ENCODE assay signal across 1 cellular context in the genomic region with DNA sequence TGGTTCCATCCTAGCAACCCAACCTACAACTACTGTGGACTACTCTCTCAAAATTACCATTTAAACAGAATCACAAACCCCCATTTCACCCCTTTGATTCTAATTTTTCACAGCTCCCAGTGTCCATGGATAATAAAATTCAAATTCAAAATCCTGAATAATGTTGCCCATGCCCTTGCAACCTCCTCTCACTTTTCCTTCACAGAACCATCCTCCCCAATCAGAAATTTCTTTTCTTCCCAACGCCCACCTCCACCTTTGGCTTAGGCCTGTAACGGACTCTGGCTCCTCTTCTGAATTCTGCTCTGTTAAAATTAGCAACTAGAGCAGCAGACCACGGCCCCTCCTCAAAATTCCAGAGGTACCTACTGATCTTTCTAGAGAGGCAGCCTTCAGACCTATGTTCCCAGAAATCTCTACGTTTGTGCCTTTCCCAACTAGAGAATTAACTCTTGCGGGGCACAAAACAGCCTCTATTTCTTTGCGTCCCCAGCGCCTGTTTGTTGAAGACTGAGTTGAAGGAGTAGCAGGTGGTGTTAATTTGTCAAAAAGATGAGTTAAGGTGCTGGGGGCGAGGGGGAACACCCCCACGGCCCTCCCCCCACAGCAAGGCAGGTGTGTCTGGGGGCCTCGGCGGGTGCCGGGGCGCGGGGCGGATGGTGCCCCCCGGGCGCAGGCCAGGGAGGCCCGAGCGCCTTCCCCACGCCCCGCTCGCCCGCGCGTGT.
TF ChIP-seq lines count a peak whose summit lies in the region.

No MANE protein-coding gene starts in this region.

TF ChIP-seq in IMR-90, 13 proteins besides CTCF, POLR2A, EP300 and RAD21:
- TF ChIP-seq, protein P1, sequence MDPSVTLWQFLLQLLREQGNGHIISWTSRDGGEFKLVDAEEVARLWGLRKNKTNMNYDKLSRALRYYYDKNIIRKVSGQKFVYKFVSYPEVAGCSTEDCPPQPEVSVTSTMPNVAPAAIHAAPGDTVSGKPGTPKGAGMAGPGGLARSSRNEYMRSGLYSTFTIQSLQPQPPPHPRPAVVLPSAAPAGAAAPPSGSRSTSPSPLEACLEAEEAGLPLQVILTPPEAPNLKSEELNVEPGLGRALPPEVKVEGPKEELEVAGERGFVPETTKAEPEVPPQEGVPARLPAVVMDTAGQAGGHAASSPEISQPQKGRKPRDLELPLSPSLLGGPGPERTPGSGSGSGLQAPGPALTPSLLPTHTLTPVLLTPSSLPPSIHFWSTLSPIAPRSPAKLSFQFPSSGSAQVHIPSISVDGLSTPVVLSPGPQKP (IDR thresholded peaks at IDR 0.05; ENCODE audit: borderline replicate concordance, low read depth, low read length), result no peak
- TF ChIP-seq CHD1 (IDR thresholded peaks at IDR 0.05; ENCODE audit: low read depth, low read length), result no peak
- TF ChIP-seq RFX5 (IDR thresholded peaks at IDR 0.05; ENCODE audit: low read depth, low read length), result no peak
- no peak for TF ChIP-seq MXI1 (IDR thresholded peaks at IDR 0.05; ENCODE audit: borderline replicate concordance, low read depth, low read length)
- TF ChIP-seq RCOR1 (IDR thresholded peaks at IDR 0.05; ENCODE audit: insufficient replicate concordance, low read length), result no peak
- TF ChIP-seq MAFK (IDR thresholded peaks at IDR 0.05; ENCODE audit: low read depth, low read length), result no peak
- no peak for TF ChIP-seq SMC3 (IDR thresholded peaks at IDR 0.05; ENCODE audit: low read depth, low read length)
- TF ChIP-seq, protein P2, sequence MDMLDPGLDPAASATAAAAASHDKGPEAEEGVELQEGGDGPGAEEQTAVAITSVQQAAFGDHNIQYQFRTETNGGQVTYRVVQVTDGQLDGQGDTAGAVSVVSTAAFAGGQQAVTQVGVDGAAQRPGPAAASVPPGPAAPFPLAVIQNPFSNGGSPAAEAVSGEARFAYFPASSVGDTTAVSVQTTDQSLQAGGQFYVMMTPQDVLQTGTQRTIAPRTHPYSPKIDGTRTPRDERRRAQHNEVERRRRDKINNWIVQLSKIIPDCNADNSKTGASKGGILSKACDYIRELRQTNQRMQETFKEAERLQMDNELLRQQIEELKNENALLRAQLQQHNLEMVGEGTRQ (IDR thresholded peaks at IDR 0.05; ENCODE audit: low read depth, low read length), result no peak
- no peak for TF ChIP-seq BHLHE40 (IDR thresholded peaks at IDR 0.05; ENCODE audit: low read depth, low read length)
- TF ChIP-seq NFE2L2 (IDR thresholded peaks at IDR 0.05; ENCODE audit: low read depth, low read length), result no peak
- no peak for TF ChIP-seq MAZ (IDR thresholded peaks at IDR 0.05; ENCODE audit: borderline replicate concordance, low read depth, low read length)
- TF ChIP-seq CEBPB (IDR thresholded peaks at IDR 0.05; ENCODE audit: low read depth, low read length), result no peak
- TF ChIP-seq FOS (IDR thresholded peaks at IDR 0.05; ENCODE audit: low read depth, low read length), result no peak
